12 cellular contexts compared by ENCODE assay signal in genomic region chr10:52755297-52756062, GRCh38. TPM values are rescaled to one million over a fixed set of nuclear protein-coding genes. Genes with fewer than 3 reads are reported as not detected.
DNase-seq lines count a peak whose midpoint lies in the region; ATAC-seq lines count a peak whose summit lies in the region.
"Had no signal": no experiment of that assay in that cellular context is flagged by ENCODE, and none has a peak within 500 bp of the region (broad histone marks: within the 10 kb centered on the region; RNA-seq: fewer than 3 reads in every experiment).

No MANE protein-coding gene starts in this region.

- H3K36me3 ChIP-seq in GM23248 (ENCODE audit: low read depth) = no peaks in the 10 kb centered on the region

- peak; percentile 33 for ATAC-seq in left ventricle myocardium superior
- ATAC-seq in GM18517 (IDR thresholded peaks at IDR 0.05; ENCODE audit: unreplicated experiment) = no peak
- ATAC-seq in stimulated activated effector memory CD8-positive, alpha-beta T cell treated with anti-CD3 and anti-CD28 coated beads, Interleukin-12 subunit alpha, Interleukin-12 subunit beta, amount 100 ng/mL, for 72 hours = no peak
- no peak for ATAC-seq in GM19467 (IDR thresholded peaks at IDR 0.05; ENCODE audit: unreplicated experiment)

- no peaks in the 10 kb centered on the region for H3K9me3 ChIP-seq in GM23248 (ENCODE audit: low read depth)

- H3K36me3 Mint-ChIP-seq in stimulated activated effector memory CD8-positive, alpha-beta T cell treated with anti-CD3 and anti-CD28 coated beads, Interleukin-12 subunit alpha, Interleukin-12 subunit beta, amount 100 ng/mL, for 72 hours = no peaks in the 10 kb centered on the region

- 84 to 89% methylated on average over 5 of the region's 5 CpGs for WGBS in GM23248 (ENCODE audit: low coverage in 1 of 2, low lambda C conversion rate in 2 of 2, missing lambda C conversion rate in 2 of 2), 2 experiments

- H3K9ac ChIP-seq in GM23248 = no peak overlapping the region

- in situ Hi-C loops in GM23248 (cut with MboI) = no loop called here

- intact Hi-C loops in left ventricle myocardium superior (cut with micrococcal nuclease) = no loop called here

- no peak overlapping the region for H3K27ac Mint-ChIP-seq in stimulated activated effector memory CD8-positive, alpha-beta T cell treated with anti-CD3 and anti-CD28 coated beads, Interleukin-12 subunit alpha, Interleukin-12 subunit beta, amount 100 ng/mL, for 72 hours

- no peaks in the 10 kb centered on the region for H3K4me1 Mint-ChIP-seq in stimulated activated effector memory CD8-positive, alpha-beta T cell treated with anti-CD3 and anti-CD28 coated beads, Interleukin-12 subunit alpha, Interleukin-12 subunit beta, amount 100 ng/mL, for 72 hours

- peaks cover 7% of the 10 kb centered on the region; the same call in 1 of the 2 replicates for H3K4me1 ChIP-seq in GM23248 (ENCODE audit: insufficient read depth)

- H3K27ac ChIP-seq in GM23248 = no peak overlapping the region

- peak; percentile 30 for DNase-seq in A172 (ENCODE audit: low spot score)
- peak; percentile 77 for DNase-seq in GM23248
- DNase-seq in SKM-1 treated with dmso at 0.1 percent for 144 hours (lab: John Stamatoyannopoulos, UW; ENCODE audit: unreplicated experiment) = peak; percentile 85
- no peak for DNase-seq in left ventricle myocardium superior
- no peak for DNase-seq in SW 1271 (lab: John Stamatoyannopoulos, UW)
- no peak for DNase-seq in stimulated activated effector memory CD8-positive, alpha-beta T cell treated with anti-CD3 and anti-CD28 coated beads, Interleukin-12 subunit alpha, Interleukin-12 subunit beta, amount 100 ng/mL, for 72 hours (ENCODE audit: low spot score in 2 of 2)
- DNase-seq: NCI-H187 treated with DMSO at 0.1 percent for 48 hours, T-helper 9 cell had no signal

- peaks cover 11% of the 10 kb centered on the region for H3K9me3 Mint-ChIP-seq in stimulated activated effector memory CD8-positive, alpha-beta T cell treated with anti-CD3 and anti-CD28 coated beads, Interleukin-12 subunit alpha, Interleukin-12 subunit beta, amount 100 ng/mL, for 72 hours

- H3K4me2 ChIP-seq in GM23248 (ENCODE audit: unreplicated experiment) = no peak overlapping the region

- no peaks in the 10 kb centered on the region for H3K9me2 ChIP-seq in GM23248 (ENCODE audit: insufficient read depth)

- H4K20me1 ChIP-seq in GM23248 (ENCODE audit: insufficient read depth) = no peaks in the 10 kb centered on the region

- H3K79me2 ChIP-seq in GM23248 (ENCODE audit: insufficient read depth) = no peaks in the 10 kb centered on the region

- no peak overlapping the region for H3K4me3 Mint-ChIP-seq in stimulated activated effector memory CD8-positive, alpha-beta T cell treated with anti-CD3 and anti-CD28 coated beads, Interleukin-12 subunit alpha, Interleukin-12 subunit beta, amount 100 ng/mL, for 72 hours

- no peaks in the 10 kb centered on the region; the same call in 1 of the 2 replicates for H3K27me3 ChIP-seq in GM23248 (replicated peaks; ENCODE audit: insufficient read depth)

- no peaks in the 10 kb centered on the region for H3F3A ChIP-seq in GM23248 (ENCODE audit: insufficient read depth)

- no peak overlapping the region for H2AFZ ChIP-seq in GM23248

- H3K4me3 ChIP-seq in GM23248 = no peak overlapping the region

RNA-seq across cellular contexts. Expression of gene MBL2, which starts 17.1 kb away (rescaled TPM):
- not detected in 2 replicates for total RNA-seq in A172 (2014; rRNA removed; shearing (Covaris generic))
- total RNA-seq in GM23248 (2014; rRNA removed; shearing (Covaris generic)) = not detected in 2 replicates
- not detected in 2 replicates for polyA plus RNA-seq in GM23248 (2016; fragmentation: Nextera tagmentation; extraction: Ambion mirVana)
- total RNA-seq in left ventricle myocardium superior = not detected
- total RNA-seq: skeletal muscle tissue had no signal
- polyA plus RNA-seq: adipose tissue had no signal

Comparison
In these comparisons a context has a peak if more than half of its experiments do, and no peak if none do; other contexts are left out.
1. DNase-seq: peak in A172 (single experiment), GM23248 (single experiment) and SKM-1 treated with dmso at 0.1 percent for 144 hours (single experiment); none in left ventricle myocardium superior (single experiment), SW 1271 (0 of 2) and stimulated activated effector memory CD8-positive, alpha-beta T cell treated with anti-CD3 and anti-CD28 coated beads, Interleukin-12 subunit alpha, Interleukin-12 subunit beta, amount 100 ng/mL, for 72 hours (0 of 2).